Comparison of ENCODE assay signal across 8 cellular contexts in the genomic region with DNA sequence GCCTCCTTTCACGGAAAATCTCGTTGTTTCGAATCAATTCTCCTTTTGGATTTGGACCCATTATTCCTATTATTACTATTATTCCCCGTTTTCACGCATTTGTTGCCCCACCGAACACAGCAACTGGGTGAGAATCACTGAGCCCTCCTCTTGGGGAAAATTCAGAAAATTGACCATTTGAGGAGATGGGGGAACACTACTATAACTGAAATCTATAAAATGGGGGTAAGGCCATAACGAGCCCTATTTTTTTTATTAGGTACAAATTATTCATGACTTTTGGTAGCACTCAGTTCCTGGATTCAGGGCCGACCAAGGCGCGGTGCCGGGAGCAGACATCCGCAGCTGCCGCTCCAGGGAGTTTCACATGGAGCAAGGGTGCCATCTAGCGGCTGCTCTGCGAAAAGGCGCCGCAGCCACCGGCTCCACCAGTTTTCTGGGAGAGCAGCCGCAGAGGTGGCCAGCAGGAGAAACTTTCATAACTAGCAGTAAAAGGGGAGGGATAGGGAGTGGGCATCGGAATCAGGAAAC. TPM values are rescaled to one million over a fixed set of nuclear protein-coding genes. Genes with fewer than 3 reads are reported as not detected.
DNase-seq lines count a peak whose midpoint lies in the region; ATAC-seq, FAIRE-seq and TF ChIP-seq lines count a peak whose summit lies in the region.

No MANE protein-coding gene starts in this region.

- H3K9me3 ChIP-seq in pancreas (no peaks in the 10 kb centered on the region), tibial nerve (no peaks in the 10 kb centered on the region)

- H3K4me3 ChIP-seq in pancreas: no peak overlapping the region
- peak overlapping the region in 1 of 4 donors; percentile 30 for H3K4me3 ChIP-seq in tibial nerve

- H3K27me3 ChIP-seq in pancreas (peaks cover 9 to 70% (median 25%) of the 10 kb centered on the region in 4 donors), tibial nerve (peaks cover 0 to 100% of the 10 kb centered on the region in 2 donors)

- H3K36me3 ChIP-seq in pancreas (no peaks in the 10 kb centered on the region), tibial nerve (no peaks in the 10 kb centered on the region)

- H3K4me1 ChIP-seq in pancreas (no peaks in the 10 kb centered on the region), tibial nerve (peaks cover 0 to 39% (median 5%) of the 10 kb centered on the region in 4 donors)

- H3K36me3 Mint-ChIP-seq in activated naive CD4-positive, alpha-beta T cell treated with anti-CD3 and anti-CD28 coated beads, Interleukin-2, amount 10 ng/mL, durations not matched to agents 7 days and 5 days: peaks cover 4% of the 10 kb centered on the region

- H3K27ac ChIP-seq in pancreas (no peak overlapping the region), tibial nerve (no peak overlapping the region)

- no peaks in the 10 kb centered on the region for H3K9me3 Mint-ChIP-seq in activated naive CD4-positive, alpha-beta T cell treated with anti-CD3 and anti-CD28 coated beads, Interleukin-2, amount 10 ng/mL, durations not matched to agents 7 days and 5 days

- 2% methylated on average over 20 of the region's 20 CpGs for WGBS in pancreas, 2 donors
- 7 to 8% methylated on average over 20 of the region's 20 CpGs for WGBS in tibial nerve, 2 donors

- DNase-seq in Daoy (ENCODE audit: low read depth) (peak; percentile 84), M059J (ENCODE audit: low read depth) (peak; percentile 83), SKM-1 treated with dmso at 0.1 percent for 144 hours (lab: John Stamatoyannopoulos, UW; ENCODE audit: unreplicated experiment) (peak; percentile 69), globus pallidus (ENCODE audit: low spot score) (peak; percentile 63), pancreas (peak; percentile 75 to 98 (median 92)), tibial nerve (ENCODE audit: low spot score in 2 of 2) (peak; percentile 83 to 86)
- peak; percentile 87 for DNase-seq in activated naive CD4-positive, alpha-beta T cell treated with anti-CD3 and anti-CD28 coated beads, Interleukin-2, amount 10 ng/mL, durations not matched to agents 7 days and 5 days

- CTCF ChIA-PET in activated naive CD4-positive, alpha-beta T cell treated with anti-CD3 and anti-CD28 coated beads, Interleukin-2, amount 10 ng/mL, durations not matched to agents 7 days and 5 days (lab: Charles Lee): interaction anchor here (0.6 to 2.4 kb wide), 22 partner anchors 8 to 593 kb away, joined by 3 to 21 read pairs (median 4); partner anchors contain the start of gene HOXB5

- peaks cover 100% of the 10 kb centered on the region for H3K27me3 Mint-ChIP-seq in activated naive CD4-positive, alpha-beta T cell treated with anti-CD3 and anti-CD28 coated beads, Interleukin-2, amount 10 ng/mL, durations not matched to agents 7 days and 5 days

- peak; percentile 94 to 99 (median 97) for ATAC-seq in pancreas
- ATAC-seq in HG03469 (IDR thresholded peaks at IDR 0.05; ENCODE audit: unreplicated experiment): no peak

- peak in 1 of 2 donors; percentile 21 for TF ChIP-seq EP300 in tibial nerve (IDR thresholded peaks at IDR 0.05)

- peak overlapping the region; percentile 80 for H3K27ac Mint-ChIP-seq in activated naive CD4-positive, alpha-beta T cell treated with anti-CD3 and anti-CD28 coated beads, Interleukin-2, amount 10 ng/mL, durations not matched to agents 7 days and 5 days

- TF ChIP-seq CTCF in pancreas (IDR thresholded peaks at IDR 0.05): peak; percentile 92 to 97 (median 97)
- peak; percentile 91 to 97 (median 95) for TF ChIP-seq CTCF in tibial nerve (IDR thresholded peaks at IDR 0.05)

- TF ChIP-seq POLR2A in tibial nerve (IDR thresholded peaks at IDR 0.05): no peak

- peak; percentile 74 for FAIRE-seq in pancreas (lab: Jason Lieb, UNC)

- H3K4me1 Mint-ChIP-seq in activated naive CD4-positive, alpha-beta T cell treated with anti-CD3 and anti-CD28 coated beads, Interleukin-2, amount 10 ng/mL, durations not matched to agents 7 days and 5 days: peaks cover 35% of the 10 kb centered on the region

- intact Hi-C loops in pancreas (cut with DNase I): loop anchor here in 1 of 3 donors (10.0 kb wide), 1 partner anchor 474 kb away; no protein-coding TSS in a partner anchor

- H3K4me3 Mint-ChIP-seq in activated naive CD4-positive, alpha-beta T cell treated with anti-CD3 and anti-CD28 coated beads, Interleukin-2, amount 10 ng/mL, durations not matched to agents 7 days and 5 days: peak overlapping the region; percentile 41

RNA-seq across cellular contexts. Expression of gene HOXB8, which starts 3.3 kb away (rescaled TPM):
- total RNA-seq in Daoy (2014; rRNA removed; shearing (Covaris generic)): 6.9 and 12.4 TPM in 2 replicates
- 5.5 and 6.3 TPM in 2 replicates for total RNA-seq in M059J (2014; rRNA removed; shearing (Covaris generic))
- total RNA-seq in pancreas: under 1 TPM in 1 of 6 donors, not detected in 5; 0.09 TPM
- polyA plus RNA-seq in pancreas: under 1 TPM; 0.12 to 0.15 TPM
- total RNA-seq in tibial nerve: under 1 TPM in 2 of 4 donors, not detected in 2; 0.66 to 0.90 TPM

RNA-seq across cellular contexts. Expression of gene HOXB7, which starts 7.6 kb away (rescaled TPM):
- 10.6 and 13.2 TPM in 2 replicates for total RNA-seq in Daoy (2014; rRNA removed; shearing (Covaris generic))
- 20.0 and 23.3 TPM in 2 replicates for total RNA-seq in M059J (2014; rRNA removed; shearing (Covaris generic))
- under 1 TPM in 4 of 6 donors, not detected in 2; 0.35 to 0.94 (median 0.41) TPM for total RNA-seq in pancreas
- 1 to 10 TPM; 1.1 to 1.3 TPM for polyA plus RNA-seq in pancreas
- 1 to 10 TPM; 1.8 to 4.0 (median 2.3) TPM for total RNA-seq in tibial nerve

RNA-seq across cellular contexts. Expression of gene HOXB9, which starts 7.7 kb away (rescaled TPM):
- 4.7 and 10.6 TPM in 2 replicates for total RNA-seq in Daoy (2014; rRNA removed; shearing (Covaris generic))
- 10.4 and 16.3 TPM in 2 replicates for total RNA-seq in M059J (2014; rRNA removed; shearing (Covaris generic))
- total RNA-seq in pancreas (under 1 TPM in 1 of 6 donors, not detected in 5; 0.25 TPM), tibial nerve (under 1 TPM in 2 of 4 donors, not detected in 2; 0.21 to 0.30 TPM)
- not detected for polyA plus RNA-seq in pancreas

RNA-seq across cellular contexts. Expression of gene HOXB6, which starts 13.6 kb away (rescaled TPM):
- total RNA-seq in Daoy (2014; rRNA removed; shearing (Covaris generic)): 2.4 and 6.7 TPM in 2 replicates
- total RNA-seq in M059J (2014; rRNA removed; shearing (Covaris generic)): 6.2 and 9.4 TPM in 2 replicates
- total RNA-seq in pancreas (1 to 10 TPM in 1 of 6 donors, under 1 TPM in 5; 0.12 to 1.2 (median 0.42) TPM), tibial nerve (1 to 10 TPM in 3 of 4 donors, under 1 TPM in 1; 0.66 to 5.1 (median 2.9) TPM)
- polyA plus RNA-seq in pancreas: 1 to 10 TPM; 1.8 TPM

RNA-seq across cellular contexts. Expression of gene HOXB5, which starts 24.9 kb away (rescaled TPM):
- total RNA-seq in Daoy (2014; rRNA removed; shearing (Covaris generic)): 0.06 TPM in 1 of 2 replicates, not detected in the other
- total RNA-seq in M059J (2014; rRNA removed; shearing (Covaris generic)): 0.10 and 0.37 TPM in 2 replicates
- total RNA-seq in pancreas (under 1 TPM; 0.19 to 0.90 (median 0.26) TPM), tibial nerve (1 to 10 TPM in 2 of 4 donors, not detected in 2; 1.6 to 1.8 TPM)
- polyA plus RNA-seq in pancreas: 1 to 10 TPM in 1 of 2 donors, under 1 TPM in 1; 0.80 to 1.0 TPM
